21 cellular contexts compared by ENCODE assay signal in the genomic region with DNA sequence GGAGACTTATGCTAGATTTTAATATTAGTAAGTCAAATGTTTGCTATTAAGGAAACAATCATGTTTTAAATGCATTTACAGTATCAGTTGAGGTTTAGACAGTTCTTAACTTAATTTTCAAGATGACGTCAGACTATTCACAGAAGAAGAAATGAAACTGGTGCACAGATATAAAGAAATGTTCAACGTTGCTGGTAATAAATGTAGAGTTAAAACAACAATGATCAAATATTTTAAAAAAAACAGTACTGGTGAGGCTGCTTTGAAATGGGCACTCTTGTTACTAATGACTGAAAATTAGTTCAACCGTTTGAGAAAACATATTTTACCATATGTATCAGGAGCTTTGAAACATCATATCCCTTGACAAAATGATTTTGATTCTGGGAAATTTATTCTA.
"Had no signal": no experiment of that assay in that cellular context is flagged by ENCODE, and none has a peak within 500 bp of the region (broad histone marks: within the 10 kb centered on the region; RNA-seq: fewer than 3 reads in every experiment).

No MANE protein-coding gene starts in this region.

- H3K9me3 ChIP-seq: body of pancreas, esophagus squamous epithelium, heart right ventricle, left ventricle myocardium inferior, tibial artery had no signal

- H3K4me1 ChIP-seq: body of pancreas, esophagus squamous epithelium, heart right ventricle, left ventricle myocardium inferior, tibial artery had no signal

- H3K4me3 ChIP-seq: body of pancreas, esophagus squamous epithelium, heart right ventricle, left ventricle myocardium inferior, tibial artery had no signal

- H3K27me3 ChIP-seq: body of pancreas, esophagus squamous epithelium, heart right ventricle, tibial artery had no signal

- ATAC-seq: activated T-cell treated with anti-CD3 and anti-CD28 coated beads, Interleukin-2, amount 50 U/mL, for 4 hours; body of pancreas; effector memory CD8-positive, alpha-beta T cell; heart right ventricle; stimulated activated naive CD8-positive, alpha-beta T cell treated with anti-CD3 and anti-CD28 coated beads, Interleukin-15, Interleukin-2, amounts not matched to agents 100 U/mL and 50 U/mL, for 24 hours had no signal

- H3K27ac ChIP-seq: body of pancreas, esophagus squamous epithelium, heart right ventricle, left ventricle myocardium inferior, tibial artery, VCaP had no signal

- DNase-seq: activated CD4-positive, alpha-beta T cell treated with anti-CD3 and anti-CD28 coated beads, Interleukin-2, amount 50 U/mL, for 1 hour; activated CD4-positive, CD25-positive, alpha-beta regulatory T cell treated with anti-CD3 and anti-CD28 coated beads, Interleukin-2, amount 50 U/mL, for 72 hours; activated CD8-positive, alpha-beta memory T cell treated with anti-CD3 and anti-CD28 coated beads, Interleukin-2, amount 50 U/mL, for 4 hours; activated naive CD4-positive, alpha-beta T cell treated with anti-CD3 and anti-CD28 coated beads for 36 hours; activated T-cell treated with anti-CD3 and anti-CD28 coated beads, Interleukin-2, amount 50 U/mL, for 4 hours; body of pancreas; effector memory CD8-positive, alpha-beta T cell; esophagus squamous epithelium; heart right ventricle; kidney glomerular epithelial cell; left ventricle myocardium inferior; mammary epithelial cell; midbrain; nephron progenitor cell; nucleus accumbens; stimulated activated CD4-positive, alpha-beta T cell treated with anti-CD3 and anti-CD28 coated beads, Interleukin-12 subunit alpha, Interleukin-12 subunit beta, amount 100 ng/mL, for 4 hours; stimulated activated CD4-positive, alpha-beta T cell treated with anti-CD3 and anti-CD28 coated beads, Interleukin-1b, Interleukin-23, amount 100 ng/mL, for 48 hours; stimulated activated naive CD8-positive, alpha-beta T cell treated with anti-CD3 and anti-CD28 coated beads, Interleukin-15, Interleukin-2, amounts not matched to agents 100 U/mL and 50 U/mL, for 24 hours; substantia nigra; tibial artery had no signal
